Comparison of ENCODE assay signal across 16 cellular contexts in genomic region chr1:226714148-226714547, GRCh38. TPM values are rescaled to one million over a fixed set of nuclear protein-coding genes. Genes with fewer than 3 reads are reported as not detected.
DNase-seq lines count a peak whose midpoint lies in the region; ATAC-seq and TF ChIP-seq lines count a peak whose summit lies in the region.
"Had no signal": no experiment of that assay in that cellular context is flagged by ENCODE, and none has a peak within 500 bp of the region (broad histone marks: within the 10 kb centered on the region; RNA-seq: fewer than 3 reads in every experiment).

No MANE protein-coding gene starts in this region.

- no peak overlapping the region for H2AFZ ChIP-seq in HCT116 (ENCODE audit: low read depth, low read length, poor library complexity, severe bottlenecking)
- H2AFZ ChIP-seq: GM23338 had no signal

- peaks cover 88% of the 10 kb centered on the region for H3K36me3 Mint-ChIP-seq in CD4-positive, alpha-beta T cell (ENCODE audit: low read depth)
- peaks cover 59% of the 10 kb centered on the region for H3K36me3 Mint-ChIP-seq in activated naive CD8-positive, alpha-beta T cell treated with anti-CD3 and anti-CD28 coated beads for 36 hours
- H3K36me3 Mint-ChIP-seq in memory B cell: peaks cover 7% of the 10 kb centered on the region

- H3K9ac ChIP-seq in HCT116 (ENCODE audit: low read length): no peak overlapping the region

- no peaks in the 10 kb centered on the region for H3K9me2 ChIP-seq in HCT116 (ENCODE audit: insufficient read depth)

- intact Hi-C loops in CD4-positive, alpha-beta T cell (cut with DNase I, micrococcal nuclease): loop anchor here in 1 of 2 experiments (5.0 kb wide), 1 partner anchor 113 kb away; no protein-coding TSS in a partner anchor
- intact Hi-C loops in HCT116 (cut with micrococcal nuclease): loop anchor here (5.0 kb wide), 1 partner anchor 113 kb away; no protein-coding TSS in a partner anchor

- peaks cover 97% of the 10 kb centered on the region for H3K4me1 Mint-ChIP-seq in CD4-positive, alpha-beta T cell (ENCODE audit: low read depth)
- H3K4me1 Mint-ChIP-seq in activated naive CD8-positive, alpha-beta T cell treated with anti-CD3 and anti-CD28 coated beads for 36 hours: peaks cover 91% of the 10 kb centered on the region
- peaks cover 47% of the 10 kb centered on the region for H3K4me1 Mint-ChIP-seq in memory B cell

- DNase-seq in CD4-positive, alpha-beta T cell: no peak
- DNase-seq in HCT116 (ENCODE audit: low read depth, low spot score) (no peak), memory B cell (ENCODE audit: low spot score in 2 of 2) (no peak), NCI-H2227 (lab: John Stamatoyannopoulos, UW; ENCODE audit: unreplicated experiment) (no peak), AG08396 (ENCODE audit: low spot score) (no peak)
- no peak for DNase-seq in activated naive CD8-positive, alpha-beta T cell treated with anti-CD3 and anti-CD28 coated beads for 36 hours
- DNase-seq: Caco-2, endodermal cell, glutamatergic neuron, left cardiac atrium had no signal

- peak overlapping the region; percentile 95 for H3K27ac Mint-ChIP-seq in CD4-positive, alpha-beta T cell
- peak overlapping the region; percentile 98 for H3K27ac Mint-ChIP-seq in activated naive CD8-positive, alpha-beta T cell treated with anti-CD3 and anti-CD28 coated beads for 36 hours
- H3K27ac Mint-ChIP-seq in memory B cell: peak overlapping the region; percentile 91
- H3K27ac Mint-ChIP-seq: activated T-helper 2 cell treated with anti-CD3 and anti-CD28 coated beads, Interferon-gamma antibody, Interleukin-2, Interleukin-4, amounts not matched to agents 10 μg/mL and 5 μg/mL and 100 μg/mL, durations not matched to agents 14 hours and 24 hours and 36 hours; endodermal cell; GM23338; WTC11 had no signal

- peaks cover 11% of the 10 kb centered on the region for H3K27me3 Mint-ChIP-seq in CD4-positive, alpha-beta T cell
- no peaks in the 10 kb centered on the region for H3K27me3 Mint-ChIP-seq in activated naive CD8-positive, alpha-beta T cell treated with anti-CD3 and anti-CD28 coated beads for 36 hours
- no peaks in the 10 kb centered on the region for H3K27me3 Mint-ChIP-seq in memory B cell

- H3K9me3 ChIP-seq in CD4-positive, alpha-beta T cell (ENCODE audit: control insufficient read depth, low read length): peaks cover 5% of the 10 kb centered on the region
- peaks cover 0 to 7% of the 10 kb centered on the region in 2 experiments; a peak in 1 of 4 replicates for H3K9me3 ChIP-seq in HCT116 (ENCODE audit: control insufficient read depth in 1 of 2, insufficient read depth in 1 of 2, low read depth in 1 of 2, low read length in 2 of 2)
- H3K9me3 ChIP-seq: Caco-2 had no signal

- no peak for ATAC-seq in CD4-positive, alpha-beta T cell (ENCODE audit: poor library complexity)
- no peak for ATAC-seq in HCT116
- no peak for ATAC-seq in memory B cell (ENCODE audit: low read depth)
- ATAC-seq in HG02870 (IDR thresholded peaks at IDR 0.05; ENCODE audit: unreplicated experiment): no peak
- no peak for ATAC-seq in HG03469 (IDR thresholded peaks at IDR 0.05; ENCODE audit: unreplicated experiment)
- ATAC-seq: GM23338, left cardiac atrium, WTC11 had no signal

- peaks cover 18 to 20% of the 10 kb centered on the region in 2 experiments for H3K4me1 ChIP-seq in HCT116 (ENCODE audit: control insufficient read depth in 1 of 2, insufficient read depth in 2 of 2, low read length in 2 of 2)
- H3K4me1 ChIP-seq: Caco-2 had no signal

- H3K9me3 Mint-ChIP-seq in CD4-positive, alpha-beta T cell: peaks cover 2% of the 10 kb centered on the region
- H3K9me3 Mint-ChIP-seq in activated naive CD8-positive, alpha-beta T cell treated with anti-CD3 and anti-CD28 coated beads for 36 hours: peaks cover 10% of the 10 kb centered on the region
- peaks cover 3% of the 10 kb centered on the region for H3K9me3 Mint-ChIP-seq in memory B cell
- H3K9me3 Mint-ChIP-seq: GM23338, nephron had no signal

- H3K36me3 ChIP-seq in HCT116 (ENCODE audit: control insufficient read depth in 1 of 2, insufficient read depth in 2 of 2, low read length in 2 of 2): no peaks in the 10 kb centered on the region

- TF ChIP-seq RAD21 in HCT116 (IDR thresholded peaks at IDR 0.05; ENCODE audit: low read depth): no peak

- TF ChIP-seq CTCF in CD4-positive, alpha-beta T cell (IDR thresholded peaks at IDR 0.05): no peak
- TF ChIP-seq CTCF in HCT116 (IDR thresholded peaks at IDR 0.05 in 2 of 3, conservative IDR thresholded peaks at IDR 0.05 in 1 of 3; ENCODE audit: borderline replicate concordance in 1 of 3, insufficient read depth in 1 of 3, low read depth in 2 of 3, low read length in 2 of 3): no peak

- no peak overlapping the region for H3K4me2 ChIP-seq in HCT116 (ENCODE audit: low read length)
- H3K4me2 ChIP-seq: GM23338 had no signal

- no TSS peak for BruUV-seq in HCT116 (replicated peaks; lab: Mats Ljungman, UMichigan)

- RAD21 ChIA-PET in HCT116 (lab: Charles Lee; ENCODE audit: low non-redundant PET in 1 of 2, low total read pairs in 2 of 2, uncharacterized antibody in 2 of 2, unreplicated experiment in 2 of 2): no interaction called here

- H3K79me2 ChIP-seq in HCT116 (ENCODE audit: insufficient read depth, low read length): no peaks in the 10 kb centered on the region

- no peaks in the 10 kb centered on the region for H3K27me3 ChIP-seq in CD4-positive, alpha-beta T cell (ENCODE audit: control insufficient read depth, insufficient read depth, low read length)
- no peaks in the 10 kb centered on the region for H3K27me3 ChIP-seq in HCT116 (ENCODE audit: insufficient read depth, low read length)

- CTCF ChIA-PET in CD4-positive, alpha-beta T cell (lab: Charles Lee): interaction anchor here (1.0 to 1.3 kb wide), 3 partner anchors 8 to 114 kb away, joined by 5 read pairs; no protein-coding TSS in a partner anchor
- CTCF ChIA-PET in HCT116 (lab: Charles Lee): no interaction called here

- no peaks in the 10 kb centered on the region for H4K20me1 ChIP-seq in HCT116 (ENCODE audit: insufficient read depth)

- H3K4me3 Mint-ChIP-seq in CD4-positive, alpha-beta T cell: peak overlapping the region; percentile 77
- no peak overlapping the region for H3K4me3 Mint-ChIP-seq in activated naive CD8-positive, alpha-beta T cell treated with anti-CD3 and anti-CD28 coated beads for 36 hours
- no peak overlapping the region for H3K4me3 Mint-ChIP-seq in memory B cell
- H3K4me3 Mint-ChIP-seq: endodermal cell, GM23338, nephron, WTC11 had no signal

- POLR2A ChIA-PET in CD4-positive, alpha-beta T cell (lab: Charles Lee): interaction anchor here (0.9 to 1.4 kb wide), 3 partner anchors 9 to 26 kb away, joined by 3 to 4 read pairs (median 3); partner anchors contain the start of gene ITPKB
- POLR2A ChIA-PET in HCT116 (lab: Charles Lee): no interaction called here

- no peak overlapping the region for H3K4me3 ChIP-seq in HCT116 (replicated peaks in 1 of 2; ENCODE audit: low read depth in 1 of 2, low read length in 2 of 2)
- H3K4me3 ChIP-seq: GM23338 had no signal

- peak overlapping the region; percentile 74 for H3K27ac ChIP-seq in CD4-positive, alpha-beta T cell (ENCODE audit: low read depth, low read length)
- H3K27ac ChIP-seq in HCT116 (ENCODE audit: low read depth, low read length): no peak overlapping the region

- no peak for TF ChIP-seq POLR2A in HCT116 (IDR thresholded peaks at IDR 0.05; ENCODE audit: borderline replicate concordance, extremely low read depth, insufficient read depth, insufficient read length)

TF ChIP-seq in HCT116, 20 proteins besides CTCF, POLR2A, EP300 and RAD21:
- TF ChIP-seq CBX3 (IDR thresholded peaks at IDR 0.05; ENCODE audit: low read depth) (peak; percentile 70; the same call in 1 of the 2 replicates), FOSL1 (IDR thresholded peaks at IDR 0.05; ENCODE audit: low read depth) (0 out of 2 replicates have a peak, but pooled peaks have one; percentile 7), SRF (IDR thresholded peaks at IDR 0.05; ENCODE audit: low read depth) (no peak), SIN3A (IDR thresholded peaks at IDR 0.05; ENCODE audit: low read depth) (no peak), JUND (IDR thresholded peaks at IDR 0.05) (no peak), CEBPB (IDR thresholded peaks at IDR 0.05; ENCODE audit: low read depth) (no peak), EZH2phosphoT487 (IDR thresholded peaks at IDR 0.05; ENCODE audit: borderline replicate concordance) (no peak), SP1 (IDR thresholded peaks at IDR 0.05; ENCODE audit: low read depth) (no peak), REST (IDR thresholded peaks at IDR 0.05; ENCODE audit: low read depth) (no peak)

RNA-seq across cellular contexts. Expression of gene ITPKB, which starts 24.9 kb away (rescaled TPM):
- 100 to 1,000 TPM; 565 to 583 TPM for total RNA-seq in CD4-positive, alpha-beta T cell
- 4.4 TPM for total RNA-seq in HCT116 (2021; ENCODE audit: unreplicated experiment)
- polyA plus RNA-seq in HCT116 (2012): 2.3 and 2.5 TPM in 2 replicates
- 10 to 100 TPM; 30.7 to 30.8 TPM for total RNA-seq in activated naive CD8-positive, alpha-beta T cell treated with anti-CD3 and anti-CD28 coated beads for 36 hours

Comparison
In these comparisons a context has a peak if more than half of its experiments do, and no peak if none do; other contexts are left out.
1. RNA of gene ITPKB, which starts 24.9 kb away (total RNA-seq): 565 to 583 TPM in CD4-positive, alpha-beta T cell; 30.7 to 30.8 TPM in activated naive CD8-positive, alpha-beta T cell treated with anti-CD3 and anti-CD28 coated beads for 36 hours and 4.4 TPM in HCT116 (single experiment); every median in the first group is over 10 times any median in the second.
2. Peak in every context shown above with its lines, with median percentiles within 50 percentile points of each other: H3K27ac Mint-ChIP-seq.